ENCODE assay signal across 26 cellular contexts in genomic region chr3:127208483-127209100, GRCh38. TPM values are rescaled to one million over a fixed set of nuclear protein-coding genes. Genes with fewer than 3 reads are reported as not detected.
DNase-seq lines count a peak whose midpoint lies in the region; ATAC-seq and TF ChIP-seq lines count a peak whose summit lies in the region.
"Had no signal": no experiment of that assay in that cellular context is flagged by ENCODE, and none has a peak within 500 bp of the region (broad histone marks: within the 10 kb centered on the region; RNA-seq: fewer than 3 reads in every experiment).

No MANE protein-coding gene starts in this region.

- H3K4me3 ChIP-seq in colonic mucosa (no peak overlapping the region), left lung (no peak overlapping the region)
- H3K4me3 ChIP-seq: pancreas had no signal

- H3K27me3 ChIP-seq in colonic mucosa: no peaks in the 10 kb centered on the region
- H3K27me3 ChIP-seq in left lung: no peaks in the 10 kb centered on the region
- H3K27me3 ChIP-seq: pancreas had no signal

- ATAC-seq in left lung (no peak), HG03521 (IDR thresholded peaks at IDR 0.05; ENCODE audit: unreplicated experiment) (no peak)
- ATAC-seq: CD8-positive, alpha-beta T cell; effector memory CD8-positive, alpha-beta T cell; pancreas; Right ventricle myocardium inferior; stimulated activated naive CD8-positive, alpha-beta T cell treated with anti-CD3 and anti-CD28 coated beads, Interleukin-15, Interleukin-2, amounts not matched to agents 100 U/mL and 50 U/mL, for 24 hours had no signal

- H3K36me3 ChIP-seq in colonic mucosa: no peaks in the 10 kb centered on the region
- H3K36me3 ChIP-seq in left lung: no peaks in the 10 kb centered on the region
- H3K36me3 ChIP-seq: pancreas had no signal

- H3K4me1 ChIP-seq in colonic mucosa: no peaks in the 10 kb centered on the region
- no peaks in the 10 kb centered on the region for H3K4me1 ChIP-seq in left lung
- H3K4me1 ChIP-seq: pancreas had no signal

- H3K27ac ChIP-seq in colonic mucosa (no peak overlapping the region), left lung (no peak overlapping the region)
- H3K27ac ChIP-seq: pancreas had no signal

- no peak overlapping the region for H3K9ac ChIP-seq in colonic mucosa (ENCODE audit: low read depth in 2 of 2, low read length in 2 of 2)

- H3K9me3 ChIP-seq in colonic mucosa: no peaks in the 10 kb centered on the region
- H3K9me3 ChIP-seq in left lung: no peaks in the 10 kb centered on the region
- H3K9me3 ChIP-seq: pancreas had no signal

- intact Hi-C loops in colonic mucosa (cut with DNase I) (no loop called here), left lung (cut with DNase I) (no loop called here)

- peak; percentile 11 for DNase-seq in AG20443 (ENCODE audit: low spot score)
- peak; percentile 21 for DNase-seq in GM10248 (ENCODE audit: extremely low spot score)
- DNase-seq in colonic mucosa: peak; percentile 7
- DNase-seq in myocyte (ENCODE audit: low read depth): peak; percentile 23
- DNase-seq in HT-29 (ENCODE audit: low spot score): no peak
- DNase-seq in NOMO-1 treated with DMSO at 0.1 percent for 48 hours (lab: John Stamatoyannopoulos, UW; ENCODE audit: unreplicated experiment): no peak
- no peak for DNase-seq in left lung
- DNase-seq: activated CD4-positive, alpha-beta T cell treated with anti-CD3 and anti-CD28 coated beads, Interleukin-2, amount 10 ng/mL, durations not matched to agents 7 days and 5 days; activated naive CD8-positive, alpha-beta T cell treated with anti-CD3 and anti-CD28 coated beads, Interleukin-2, amount 10 ng/mL, durations not matched to agents 7 days and 5 days; CD8-positive, alpha-beta T cell; DMS153; effector memory CD8-positive, alpha-beta T cell; naive B cell; NCI-H2107; NCI-H524 treated with DMSO at 0.1 percent for 48 hours; pancreas; stimulated activated CD4-positive, alpha-beta T cell treated with anti-CD3 and anti-CD28 coated beads, Interleukin-2, amount 100 ng/mL, for 24 hours; stimulated activated naive CD8-positive, alpha-beta T cell treated with anti-CD3 and anti-CD28 coated beads, Interleukin-15, Interleukin-2, amounts not matched to agents 100 U/mL and 50 U/mL, for 24 hours; SW 1271 had no signal

- CTCF ChIA-PET in GM10248 (lab: Yijun Ruan, JAX): no interaction called here

- TF ChIP-seq CTCF in GM10248 (IDR thresholded peaks at IDR 0.05; ENCODE audit: control extremely low read depth, extremely low read depth, low read depth, missing control alignments): no peak
- TF ChIP-seq CTCF in colonic mucosa (IDR thresholded peaks at IDR 0.05): no peak
- no peak for TF ChIP-seq CTCF in left lung (IDR thresholded peaks at IDR 0.05)

- POLR2A ChIA-PET in GM10248 (lab: Yijun Ruan, JAX): no interaction called here

RNA-seq across cellular contexts. Expression of gene PRR23E, which starts 15.7 kb away (rescaled TPM):
- total RNA-seq in colonic mucosa (not detected), myocyte (not detected in 2 replicates), left lung (not detected)
- polyA plus RNA-seq in myocyte (2012): not detected
- total RNA-seq in HT-29 (2014; rRNA removed; shearing (Covaris generic)): not detected in 2 replicates
- total RNA-seq: activated CD4-positive, alpha-beta T cell treated with anti-CD3 and anti-CD28 coated beads, Interleukin-2, amount 10 ng/mL, durations not matched to agents 7 days and 5 days; activated naive CD8-positive, alpha-beta T cell treated with anti-CD3 and anti-CD28 coated beads, Interleukin-2, amount 10 ng/mL, durations not matched to agents 7 days and 5 days; activated T-helper 2 cell treated with anti-CD3 and anti-CD28 coated beads, Interferon-gamma antibody, Interleukin-2, Interleukin-4, amounts not matched to agents 10 μg/mL and 5 μg/mL and 100 μg/mL, durations not matched to agents 14 hours and 24 hours and 36 hours; CD8-positive, alpha-beta T cell; chondrocyte; H1; lower leg skin; pancreas; Right ventricle myocardium inferior; skeletal muscle tissue had no signal
- polyA plus RNA-seq: H1, pancreas had no signal

Comparison
In these comparisons a context has a peak if more than half of its experiments do, and no peak if none do; other contexts are left out.
1. DNase-seq: peak in AG20443 (single experiment), GM10248 (single experiment), colonic mucosa (single experiment) and myocyte (single experiment); none in HT-29 (single experiment), NOMO-1 treated with DMSO at 0.1 percent for 48 hours (single experiment) and left lung (0 of 2).